In the genomic region with DNA sequence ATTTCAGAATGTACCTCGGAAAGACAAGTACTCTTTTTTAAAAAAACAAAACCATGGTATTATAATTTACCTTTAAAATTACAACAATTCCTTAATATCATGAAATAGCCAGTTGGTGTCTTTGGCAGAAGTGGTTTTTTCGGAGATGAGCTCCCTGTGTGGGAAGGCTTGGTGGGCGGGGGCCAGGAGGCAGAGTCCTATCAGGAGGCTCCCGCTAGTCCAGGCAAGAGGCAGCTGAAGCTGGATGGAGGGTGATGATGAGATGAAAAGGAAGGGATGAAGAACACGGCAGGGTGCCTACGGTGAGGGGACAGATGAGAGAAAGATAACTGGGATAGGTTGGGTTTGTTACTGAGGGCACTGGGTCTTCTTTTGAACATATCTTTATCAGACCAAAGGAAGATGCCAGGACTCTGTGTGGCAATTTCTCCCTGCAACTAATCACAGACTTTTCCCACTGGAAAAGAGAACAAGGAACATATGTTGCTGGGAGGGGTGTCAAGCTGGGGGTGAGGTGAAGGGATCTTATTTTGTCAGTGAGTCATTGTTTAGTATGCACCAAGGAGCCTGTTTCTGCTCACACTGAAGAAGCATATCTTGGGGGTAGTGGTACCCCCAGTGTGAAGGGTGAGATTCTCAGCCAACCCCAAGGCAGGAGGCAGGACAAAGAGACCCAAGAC, we compare ENCODE assay signal across 1 cellular context.
TF ChIP-seq lines count a peak whose summit lies in the region.

No MANE protein-coding gene starts in this region.

TF ChIP-seq in IMR-90, 13 proteins besides CTCF, POLR2A, EP300 and RAD21:
- TF ChIP-seq SMC3 (IDR thresholded peaks at IDR 0.05; ENCODE audit: low read depth, low read length) (no peak), RFX5 (IDR thresholded peaks at IDR 0.05; ENCODE audit: low read depth, low read length) (no peak), NFE2L2 (IDR thresholded peaks at IDR 0.05; ENCODE audit: low read depth, low read length) (no peak), BHLHE40 (IDR thresholded peaks at IDR 0.05; ENCODE audit: low read depth, low read length) (no peak), CHD1 (IDR thresholded peaks at IDR 0.05; ENCODE audit: low read depth, low read length) (no peak), MAFK (IDR thresholded peaks at IDR 0.05; ENCODE audit: low read depth, low read length) (no peak), MXI1 (IDR thresholded peaks at IDR 0.05; ENCODE audit: borderline replicate concordance, low read depth, low read length) (no peak), FOS (IDR thresholded peaks at IDR 0.05; ENCODE audit: low read depth, low read length) (no peak), MAZ (IDR thresholded peaks at IDR 0.05; ENCODE audit: borderline replicate concordance, low read depth, low read length) (no peak), ELK1 (IDR thresholded peaks at IDR 0.05; ENCODE audit: borderline replicate concordance, low read depth, low read length) (no peak), CEBPB (IDR thresholded peaks at IDR 0.05; ENCODE audit: low read depth, low read length) (no peak), RCOR1 (IDR thresholded peaks at IDR 0.05; ENCODE audit: insufficient replicate concordance, low read length) (no peak)
- TF ChIP-seq, protein P1, sequence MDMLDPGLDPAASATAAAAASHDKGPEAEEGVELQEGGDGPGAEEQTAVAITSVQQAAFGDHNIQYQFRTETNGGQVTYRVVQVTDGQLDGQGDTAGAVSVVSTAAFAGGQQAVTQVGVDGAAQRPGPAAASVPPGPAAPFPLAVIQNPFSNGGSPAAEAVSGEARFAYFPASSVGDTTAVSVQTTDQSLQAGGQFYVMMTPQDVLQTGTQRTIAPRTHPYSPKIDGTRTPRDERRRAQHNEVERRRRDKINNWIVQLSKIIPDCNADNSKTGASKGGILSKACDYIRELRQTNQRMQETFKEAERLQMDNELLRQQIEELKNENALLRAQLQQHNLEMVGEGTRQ (IDR thresholded peaks at IDR 0.05; ENCODE audit: low read depth, low read length): no peak
